Comparison of ENCODE assay signal across 8 cellular contexts in the genomic region with DNA sequence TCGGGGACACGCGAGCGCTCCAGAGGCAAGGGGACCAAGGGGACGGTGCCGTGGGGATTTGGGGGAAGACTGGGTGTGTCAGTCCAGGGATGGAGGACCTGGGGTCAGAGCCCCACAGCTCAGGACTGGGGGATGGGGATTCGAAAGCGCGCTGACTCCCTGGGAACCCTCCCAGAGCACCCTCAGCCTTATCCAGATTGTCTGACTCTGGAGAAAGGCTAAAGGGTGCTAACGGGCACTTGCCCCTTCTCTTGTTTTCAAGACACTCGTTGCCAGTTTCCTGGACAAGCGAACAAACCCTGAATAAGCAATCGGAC. TPM values are rescaled to one million over a fixed set of nuclear protein-coding genes. Genes with fewer than 3 reads are reported as not detected.
DNase-seq lines count a peak whose midpoint lies in the region; ATAC-seq, FAIRE-seq and TF ChIP-seq lines count a peak whose summit lies in the region.

No MANE protein-coding gene starts in this region.

- peaks cover 1% of the 10 kb centered on the region for H3K36me3 Mint-ChIP-seq in activated naive CD4-positive, alpha-beta T cell treated with anti-CD3 and anti-CD28 coated beads, Interleukin-2, amount 50 U/mL, for 24 hours
- peaks cover 4% of the 10 kb centered on the region for H3K36me3 Mint-ChIP-seq in memory B cell

- no peaks in the 10 kb centered on the region; the same call in 1 of the 2 replicates for H4K20me1 ChIP-seq in K562 (replicated peaks; ENCODE audit: control insufficient read depth, insufficient read depth, low read length)

- no peak for DNase-seq in activated naive CD4-positive, alpha-beta T cell treated with anti-CD3 and anti-CD28 coated beads, Interleukin-2, amount 50 U/mL, for 16 hours
- DNase-seq in K562 (ENCODE audit: extremely low read depth in 1 of 4, low spot score in 3 of 4) = peak in 1 of 4 experiments; percentile 47
- DNase-seq in memory B cell (ENCODE audit: low spot score in 2 of 2) = no peak
- no peak for DNase-seq in NCI-H446 (lab: John Stamatoyannopoulos, UW)
- no peak for DNase-seq in medulla oblongata (ENCODE audit: extremely low spot score)

- peak; percentile 15 for FAIRE-seq in K562 (lab: Jason Lieb, UNC)

- H3K79me2 ChIP-seq in K562 (ENCODE audit: control insufficient read depth, insufficient read depth, low read length) = peaks cover 58% of the 10 kb centered on the region

- TF ChIP-seq POLR2A in K562 (conservative IDR thresholded peaks at IDR 0.05) = no peak

- no peaks in the 10 kb centered on the region for H3K9me3 Mint-ChIP-seq in activated naive CD4-positive, alpha-beta T cell treated with anti-CD3 and anti-CD28 coated beads, Interleukin-2, amount 50 U/mL, for 24 hours
- H3K9me3 Mint-ChIP-seq in memory B cell = no peaks in the 10 kb centered on the region

- peak overlapping the region; percentile 85 for H3K4me2 ChIP-seq in K562 (ENCODE audit: insufficient read depth, low read length)

- H3K4me1 Mint-ChIP-seq in activated naive CD4-positive, alpha-beta T cell treated with anti-CD3 and anti-CD28 coated beads, Interleukin-2, amount 50 U/mL, for 24 hours = peaks cover 34% of the 10 kb centered on the region
- H3K4me1 Mint-ChIP-seq in memory B cell = peaks cover 13% of the 10 kb centered on the region

- H3K4me3 ChIP-seq in K562 = peak overlapping the region; percentile 80

- peak overlapping the region; percentile 75 for H2AFZ ChIP-seq in K562 (ENCODE audit: low read depth, low read length)

- intact Hi-C loops in K562 (cut with micrococcal nuclease) = loop anchor here (5.0 kb wide), 1 partner anchor 66 kb away; no protein-coding TSS in a partner anchor

- H3K27ac ChIP-seq in K562 (ENCODE audit: extremely low read depth, low read depth, low read length) = peak overlapping the region; percentile 79

- no peak for TF ChIP-seq RAD21 in K562 (CRISPR knock-in tag; conservative IDR thresholded peaks at IDR 0.05 in 1 of 2, IDR thresholded peaks at IDR 0.05 in 1 of 2)

- H3K27me3 ChIP-seq in K562 (ENCODE audit: control insufficient read depth in 2 of 2, insufficient read depth in 2 of 2, low read length in 2 of 2) = no peaks in the 10 kb centered on the region

- BruUV-seq in K562 (replicated peaks; lab: Mats Ljungman, UMichigan) = no TSS peak

- WGBS in K562 (ENCODE audit: insufficient coverage, low coverage, missing lambda C conversion rate) = 2% methylated on average over 8 of the region's 13 CpGs

- H3K9me3 ChIP-seq in K562 (replicated peaks; ENCODE audit: control insufficient read depth, insufficient read depth, low read depth, low read length) = no peaks in the 10 kb centered on the region

- no peaks in the 10 kb centered on the region for H3K27me3 Mint-ChIP-seq in activated naive CD4-positive, alpha-beta T cell treated with anti-CD3 and anti-CD28 coated beads, Interleukin-2, amount 50 U/mL, for 24 hours
- H3K27me3 Mint-ChIP-seq in memory B cell = no peaks in the 10 kb centered on the region

- peaks cover 26% of the 10 kb centered on the region; the same call in 2 of the 3 replicates for H3K36me3 ChIP-seq in K562 (ENCODE audit: control insufficient read depth, insufficient read depth, low read length)

- TF ChIP-seq EP300 in K562 (IDR thresholded peaks at IDR 0.05; ENCODE audit: low read length) = no peak

- peaks cover 23 to 38% of the 10 kb centered on the region in 2 experiments for H3K4me1 ChIP-seq in K562 (replicated peaks in 1 of 2; ENCODE audit: control insufficient read depth in 2 of 2, insufficient read depth in 2 of 2, low read length in 2 of 2)

- no peak for TF ChIP-seq CTCF in K562 (IDR thresholded peaks at IDR 0.05 in 2 of 3, conservative IDR thresholded peaks at IDR 0.05 in 1 of 3; ENCODE audit: insufficient read depth in 2 of 3, low read depth in 1 of 3, low read length in 3 of 3)

- ATAC-seq in HG03469 (IDR thresholded peaks at IDR 0.05; ENCODE audit: unreplicated experiment) (peak; percentile 7), K562 (peak; percentile 22), memory B cell (ENCODE audit: low read depth) (no peak), GM21825 (IDR thresholded peaks at IDR 0.05; ENCODE audit: unreplicated experiment) (no peak)

- H3K9me1 ChIP-seq in K562 (ENCODE audit: control insufficient read depth, insufficient read depth, low read length) = no peaks in the 10 kb centered on the region

- peak overlapping the region; percentile 96 for H3K27ac Mint-ChIP-seq in activated naive CD4-positive, alpha-beta T cell treated with anti-CD3 and anti-CD28 coated beads, Interleukin-2, amount 50 U/mL, for 24 hours
- H3K27ac Mint-ChIP-seq in memory B cell = peak overlapping the region; percentile 97

- POLR2A ChIA-PET in K562 (lab: Yijun Ruan, JAX) = interaction anchor here (0.9 to 2.0 kb wide), 4 partner anchors 8 to 32 kb away, joined by 3 to 6 read pairs (median 4); no protein-coding TSS in a partner anchor

- peak overlapping the region; percentile 98 for H3K4me3 Mint-ChIP-seq in activated naive CD4-positive, alpha-beta T cell treated with anti-CD3 and anti-CD28 coated beads, Interleukin-2, amount 50 U/mL, for 24 hours
- peak overlapping the region; percentile 97 for H3K4me3 Mint-ChIP-seq in memory B cell

- H3K9ac ChIP-seq in K562 (ENCODE audit: insufficient read depth in 1 of 2, low read depth in 2 of 2, low read length in 2 of 2) = peak overlapping the region; percentile 72 to 90

- CTCF ChIA-PET in K562 (lab: Yijun Ruan, JAX; ENCODE audit: low intra/inter-chr PET ratio) = interaction anchor here (0.7 kb wide), 1 partner anchor 79 kb away, joined by 3 read pairs; no protein-coding TSS in a partner anchor

- in situ Hi-C loops in K562 (cut with MboI) = no loop called here

TF ChIP-seq in K562, 482 proteins besides CTCF, POLR2A, EP300 and RAD21:
- TF ChIP-seq ZBTB7A (IDR thresholded peaks at IDR 0.05; ENCODE audit: borderline replicate concordance, control insufficient read depth, low read depth, low read length) (0 out of 2 replicates have a peak, but pooled peaks have one; percentile 11), OTX1 (CRISPR knock-in tag; IDR thresholded peaks at IDR 0.05) (no peak), PHF21A (IDR thresholded peaks at IDR 0.05; ENCODE audit: borderline replicate concordance, low read depth) (peak; percentile 16; the same call in 1 of the 2 replicates)

RNA-seq across cellular contexts. Expression of a gene that starts 1.1 kb away (rescaled TPM):
- 20.0 and 87.2 TPM in 2 replicates for total RNA-seq in K562 (2011; cell fraction: chromatin; rRNA removed; ENCODE audit: low replicate concordance)
- total RNA-seq in K562 (2011; cell fraction: nucleolus; rRNA removed) = 9.2 and 16.3 TPM in 2 replicates
- total RNA-seq in K562 (2011; cell fraction: nucleoplasm; rRNA removed) = 24.5 and 31.0 TPM in 2 replicates
- 49.4 and 52.5 TPM in 2 replicates for total RNA-seq in K562 (2014; rRNA removed)
- 74.8 and 86.1 TPM in 2 replicates for total RNA-seq in K562 (2014; rRNA removed; fragmentation: Illumina TruSeq; extraction: Trizol)
- 67.4 and 77.8 TPM in 2 replicates for total RNA-seq in K562 (2015; rRNA removed; fragmentation: Illumina TruSeq; extraction: Trizol)
- 56.8 and 58.5 TPM in 2 replicates for total RNA-seq in K562 (2021)
- 38.4 and 50.9 TPM in 2 replicates for polyA plus RNA-seq in K562 (2011; rRNA removed)
- polyA plus RNA-seq in K562 (2011; cell fraction: cytosol; rRNA removed) = 8.6 and 17.2 TPM in 2 replicates
- 18.1 and 40.4 TPM in 2 replicates for polyA plus RNA-seq in K562 (2011; cell fraction: nucleus; rRNA removed)
- 58.3 and 63.2 TPM in 2 replicates for polyA plus RNA-seq in K562 (2012)
- 47.5 and 55.3 TPM in 2 replicates for polyA plus RNA-seq in K562 (2014; fragmentation: Illumina TruSeq; extraction: Trizol)
- 10 to 100 TPM; 42.2 to 46.4 TPM for polyA plus RNA-seq in K562 (2014; fragmentation: Nextera tagmentation; extraction: Ambion mirVana)
- 41.8 and 42.5 TPM in 2 replicates for polyA plus RNA-seq in K562 (2014; rRNA removed)
- 101 and 110 TPM in 2 replicates for polyA minus RNA-seq in K562 (2011; rRNA and poly(A)+ RNA removed)
- 25.4 and 37.8 TPM in 2 replicates for polyA minus RNA-seq in K562 (2011; cell fraction: cytosol; rRNA and poly(A)+ RNA removed)
- 16.6 and 34.4 TPM in 2 replicates for polyA minus RNA-seq in K562 (2011; cell fraction: nucleus; rRNA and poly(A)+ RNA removed)

Comparison
In these comparisons a context has a peak if more than half of its experiments do, and no peak if none do; other contexts are left out.
1. ATAC-seq: peak in HG03469 (single experiment) and K562 (single experiment); none in memory B cell (single experiment) and GM21825 (single experiment).